Comparison of ENCODE assay signal across 21 cellular contexts in the genomic region with DNA sequence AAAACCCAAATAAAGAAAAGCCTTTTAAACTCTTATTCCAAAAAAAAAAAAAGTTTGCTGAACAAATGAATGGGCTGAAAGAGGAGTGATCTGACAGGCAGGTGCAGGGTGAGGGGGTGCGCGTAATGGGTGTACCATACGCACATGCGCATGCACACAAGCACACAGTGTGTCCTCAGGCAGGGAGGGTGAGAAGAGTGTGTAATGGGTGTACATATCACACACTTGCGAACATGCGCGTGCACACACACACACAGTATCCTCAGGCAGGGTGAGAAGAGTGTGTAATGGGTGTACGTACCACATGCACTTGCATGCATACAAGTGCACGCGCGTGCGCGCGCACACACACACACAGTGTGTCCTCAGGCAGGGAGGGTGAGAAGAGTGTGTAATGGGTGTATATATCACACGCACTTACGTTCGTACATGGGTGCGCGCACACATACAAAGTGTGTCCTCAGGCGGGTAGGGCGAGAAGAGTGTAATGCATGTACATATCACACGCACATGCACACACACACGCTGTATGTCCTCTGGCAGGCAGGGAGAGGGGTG.
DNase-seq lines count a peak whose midpoint lies in the region; ATAC-seq, FAIRE-seq and TF ChIP-seq lines count a peak whose summit lies in the region.
"Had no signal": no experiment of that assay in that cellular context is flagged by ENCODE, and none has a peak within 500 bp of the region (broad histone marks: within the 10 kb centered on the region; RNA-seq: fewer than 3 reads in every experiment).

No MANE protein-coding gene starts in this region.

- DNase-seq in activated effector memory CD4-positive, alpha-beta T cell treated with anti-CD3 and anti-CD28 coated beads, Interleukin-2, amount 50 U/mL, for 16 hours: peak; percentile 47
- DNase-seq in activated effector memory CD4-positive, alpha-beta T cell treated with Interleukin-2 at 50 U/mL for 16 hours: no peak
- DNase-seq in HTR-8/SVneo (ENCODE audit: insufficient read length, low spot score) (no peak), left lobe of liver (ENCODE audit: low spot score) (peak; percentile 41), spleen (peak; percentile 25), GM03348 (ENCODE audit: low spot score) (no peak), progenitor cell of endocrine pancreas (ENCODE audit: low spot score, unreplicated experiment) (no peak)
- DNase-seq: Caco-2; CD4-positive, CD25-positive, alpha-beta regulatory T cell; GM23248; HCEC 1CT; KG1; NCI-H1417; NCI-H187 treated with DMSO at 0.1 percent for 48 hours; NCI-H345; NCI-H524 treated with DMSO at 0.1 percent for 48 hours; RPMI8226; SJCRH30 had no signal

- H3K9me3 Mint-ChIP-seq in progenitor cell of endocrine pancreas (ENCODE audit: low read depth): no peaks in the 10 kb centered on the region
- H3K9me3 Mint-ChIP-seq: CD4-positive, CD25-positive, alpha-beta regulatory T cell had no signal

- peak; percentile 89 for FAIRE-seq in HTR-8/SVneo (lab: Jason Lieb, UNC)
- FAIRE-seq: GM18507 had no signal

- no peak overlapping the region for H3K27ac ChIP-seq in spleen
- H3K27ac ChIP-seq: 22Rv1, GM23248, SJCRH30 had no signal

- H3K27me3 ChIP-seq in spleen (replicated peaks in 1 of 7): no peaks in the 10 kb centered on the region
- H3K27me3 ChIP-seq: SJCRH30 had no signal

- peaks cover 0 to 28% (median 0%) of the 10 kb centered on the region in 6 donors for H3K36me3 ChIP-seq in spleen
- H3K36me3 ChIP-seq: SJCRH30 had no signal

- 94 to 98% (median 97%) methylated on average over 23 of the region's 23 CpGs for WGBS in spleen, 5 donors

- TF ChIP-seq POLR2A in spleen (IDR thresholded peaks at IDR 0.05): no peak

- H3K4me3 ChIP-seq in spleen: no peak overlapping the region
- H3K4me3 ChIP-seq: GM23248, SJCRH30 had no signal

- no peaks in the 10 kb centered on the region for H3K9me3 ChIP-seq in spleen
- H3K9me3 ChIP-seq: Caco-2, SJCRH30 had no signal

- H3K36me3 Mint-ChIP-seq in progenitor cell of endocrine pancreas (ENCODE audit: insufficient read depth): no peaks in the 10 kb centered on the region

- no peaks in the 10 kb centered on the region for H3K4me1 Mint-ChIP-seq in progenitor cell of endocrine pancreas (ENCODE audit: low read depth)
- H3K4me1 Mint-ChIP-seq: CD4-positive, CD25-positive, alpha-beta regulatory T cell had no signal

- ATAC-seq in left lobe of liver: no peak
- ATAC-seq in HG02973 (IDR thresholded peaks at IDR 0.05; ENCODE audit: unreplicated experiment): no peak

- TF ChIP-seq CTCF in spleen (IDR thresholded peaks at IDR 0.05 in 8 of 11, conservative IDR thresholded peaks at IDR 0.05 in 3 of 11) (no peak), progenitor cell of endocrine pancreas (IDR thresholded peaks at IDR 0.05; ENCODE audit: unreplicated experiment) (no peak)

- H3K4me3 Mint-ChIP-seq in progenitor cell of endocrine pancreas (ENCODE audit: low read depth): no peak overlapping the region
- H3K4me3 Mint-ChIP-seq: CD4-positive, CD25-positive, alpha-beta regulatory T cell had no signal

- H3K27ac Mint-ChIP-seq in progenitor cell of endocrine pancreas: no peak overlapping the region
- H3K27ac Mint-ChIP-seq: CD4-positive, CD25-positive, alpha-beta regulatory T cell had no signal

- no peaks in the 10 kb centered on the region for H3K27me3 Mint-ChIP-seq in progenitor cell of endocrine pancreas
- H3K27me3 Mint-ChIP-seq: CD4-positive, CD25-positive, alpha-beta regulatory T cell had no signal

- H3K4me1 ChIP-seq in spleen: peaks cover 0 to 4% (median 0%) of the 10 kb centered on the region in 6 donors
- H3K4me1 ChIP-seq: Caco-2 had no signal

- intact Hi-C loops in spleen (cut with DNase I; ENCODE audit: low total_unique reads): no loop called here

Comparison
In these comparisons a context has a peak if more than half of its experiments do, and no peak if none do; other contexts are left out.
1. DNase-seq: peak in activated effector memory CD4-positive, alpha-beta T cell treated with anti-CD3 and anti-CD28 coated beads, Interleukin-2, amount 50 U/mL, for 16 hours (single experiment), left lobe of liver (single experiment) and spleen (single experiment); none in activated effector memory CD4-positive, alpha-beta T cell treated with Interleukin-2 at 50 U/mL for 16 hours (single experiment), HTR-8/SVneo (single experiment), GM03348 (single experiment) and progenitor cell of endocrine pancreas (single experiment).